In the genomic region with DNA sequence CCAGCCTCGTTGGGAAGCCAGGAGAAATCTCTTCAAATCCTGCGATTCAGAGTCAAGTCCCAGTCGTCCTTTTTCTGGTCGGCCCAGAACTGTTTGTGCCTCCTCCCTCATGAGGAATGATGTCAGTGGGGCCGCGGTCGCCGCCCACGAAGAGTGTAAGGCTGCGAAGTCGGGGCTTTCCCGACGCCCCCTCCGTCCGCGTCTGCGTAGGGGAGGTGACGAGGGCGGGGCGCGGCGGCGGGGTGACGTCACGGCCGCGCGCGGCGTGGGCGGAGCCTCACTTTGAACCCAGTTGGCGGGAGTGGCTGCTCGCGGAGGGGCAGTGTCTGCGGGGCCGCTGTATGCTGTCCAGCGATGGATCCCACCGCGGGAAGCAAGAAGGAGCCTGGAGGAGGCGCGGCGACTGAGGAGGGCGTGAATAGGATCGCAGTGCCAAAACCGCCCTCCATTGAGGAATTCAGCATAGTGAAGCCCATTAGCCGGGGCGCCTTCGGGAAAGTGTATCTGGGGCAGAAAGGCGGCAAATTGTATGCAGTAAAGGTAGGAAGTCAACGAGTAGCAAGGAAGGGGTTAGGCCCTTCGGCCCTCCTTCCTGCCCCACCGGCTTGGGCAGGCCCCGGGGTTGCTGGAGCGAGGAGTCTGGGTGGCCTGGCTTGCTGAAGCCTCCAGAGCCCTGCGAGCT, we compare ENCODE assay signal across 8 cellular contexts. TPM values are rescaled to one million over a fixed set of nuclear protein-coding genes. Genes with fewer than 3 reads are reported as not detected.
DNase-seq lines count a peak whose midpoint lies in the region; ATAC-seq and TF ChIP-seq lines count a peak whose summit lies in the region.

Gene MASTL, plus strand, starts transcription at position 280 of the 682 bp plus-strand sequence. Its CDS starts 75 bp downstream, at position 355.

- H3K27ac ChIP-seq in AG04450 (ENCODE audit: low read depth, low read length) (peak within 1 kb of the TSS; percentile 100), spleen (peak within 1 kb of the TSS; percentile 97 to 100 (median 100))

- no peaks in the 10 kb centered on the region for H3K27me3 ChIP-seq in AG04450 (ENCODE audit: control insufficient read depth, insufficient read depth, low read length)
- H3K27me3 ChIP-seq in spleen (replicated peaks in 1 of 7) = no peaks in the 10 kb centered on the region

- ATAC-seq in GM18867 (IDR thresholded peaks at IDR 0.05; ENCODE audit: unreplicated experiment) (peak; percentile 80), HG03097 (IDR thresholded peaks at IDR 0.05; ENCODE audit: low FRiP score, unreplicated experiment) (peak; percentile 86)

- POLR2A ChIA-PET in AG04450 (lab: Yijun Ruan, JAX) = interaction anchor here (0.6 to 1.4 kb wide), 3 partner anchors 37 to 80 kb away, joined by 3 to 7 read pairs (median 6); no protein-coding TSS in a partner anchor

- DNase-seq in AG04450 (ENCODE audit: low read depth, low spot score) (peak; percentile 87), NCI-H2196 treated with DMSO at 0.1 percent for 48 hours (lab: John Stamatoyannopoulos, UW; ENCODE audit: unreplicated experiment) (peak; percentile 33), inferior parietal cortex (ENCODE audit: extremely low spot score) (peak; percentile 91), spleen (peak; percentile 98)
- peak; percentile 93 for DNase-seq in activated CD4-positive, CD25-positive, alpha-beta regulatory T cell treated with anti-CD3 and anti-CD28 coated beads, Interleukin-2, amount 50 U/mL, for 16 hours (ENCODE audit: low read depth, low spot score)
- peak; percentile 96 for DNase-seq in central memory CD4-positive, alpha-beta T cell

- H3K4me3 ChIP-seq in AG04450 (ENCODE audit: low read depth, low read length) (peak within 1 kb of the TSS; percentile 97), spleen (peak within 1 kb of the TSS; percentile 63 to 95 (median 83))

- peaks cover 0 to 33% (median 16%) of the 10 kb centered on the region in 6 donors for H3K36me3 ChIP-seq in spleen

- no peak for TF ChIP-seq CTCF in AG04450 (IDR thresholded peaks at IDR 0.05; ENCODE audit: low read depth, low read length)
- TF ChIP-seq CTCF in spleen (IDR thresholded peaks at IDR 0.05 in 8 of 11, conservative IDR thresholded peaks at IDR 0.05 in 3 of 11) = no peak

- CTCF ChIA-PET in AG04450 (lab: Charles Lee) = interaction anchor here (0.7 to 1.3 kb wide), 4 partner anchors 32 to 109 kb away, joined by 3 to 7 read pairs (median 4); no protein-coding TSS in a partner anchor

- H3K4me1 ChIP-seq in spleen = peaks cover 12 to 64% (median 40%) of the 10 kb centered on the region in 6 donors

- 0 to 1% (median 0%) methylated on average over 24 to 55 of the region's 55 CpGs for WGBS in spleen, 5 donors

- intact Hi-C loops in spleen (cut with DNase I; ENCODE audit: low total_unique reads) = loop anchor here (10.0 kb wide), 1 partner anchor 50 kb away; the partner anchor contains the start of gene ANKRD26

- peak in 2 of 3 donors; percentile 83 to 96 for TF ChIP-seq POLR2A in spleen (IDR thresholded peaks at IDR 0.05)

- H3K9me3 ChIP-seq in AG04450 (ENCODE audit: control insufficient read depth, insufficient read depth, low read length) (peaks cover 2% of the 10 kb centered on the region; the same call in 1 of the 2 replicates), spleen (no peaks in the 10 kb centered on the region)

RNA-seq across cellular contexts. Expression of gene MASTL, which starts in this region (rescaled TPM):
- 4.2 and 4.6 TPM in 2 replicates for polyA plus RNA-seq in AG04450 (2011; rRNA removed)
- 2.3 and 3.4 TPM in 2 replicates for polyA minus RNA-seq in AG04450 (2011; rRNA and poly(A)+ RNA removed)
- total RNA-seq in spleen = 10 to 100 TPM in 1 of 7 donors, 1 to 10 TPM in 6; 4.5 to 10.3 (median 8.6) TPM
- 1 to 10 TPM; 3.6 to 4.4 (median 4.1) TPM for polyA plus RNA-seq in spleen

Comparison
In these comparisons a context has a peak if more than half of its experiments do, and no peak if none do; other contexts are left out.
1. Peak in every context shown above with its lines: DNase-seq, ATAC-seq, H3K4me3 ChIP-seq and H3K27ac ChIP-seq.
2. DNase-seq: peak in every context shown above with its lines; median percentile 98 in spleen; 96 in central memory CD4-positive, alpha-beta T cell; 93 in activated CD4-positive, CD25-positive, alpha-beta regulatory T cell treated with anti-CD3 and anti-CD28 coated beads, Interleukin-2, amount 50 U/mL, for 16 hours; 91 in inferior parietal cortex; 87 in AG04450; 33 in NCI-H2196 treated with DMSO at 0.1 percent for 48 hours.